Comparison of ENCODE assay signal across 14 cellular contexts in genomic region chr1:112341986-112342385, GRCh38. TPM values are rescaled to one million over a fixed set of nuclear protein-coding genes. Genes with fewer than 3 reads are reported as not detected.
DNase-seq lines count a peak whose midpoint lies in the region; ATAC-seq lines count a peak whose summit lies in the region.
"Had no signal": no experiment of that assay in that cellular context is flagged by ENCODE, and none has a peak within 500 bp of the region (broad histone marks: within the 10 kb centered on the region; RNA-seq: fewer than 3 reads in every experiment).

No MANE protein-coding gene starts in this region.

- DNase-seq in SJCRH30 = no peak
- peak; percentile 95 for DNase-seq in cerebellar cortex (ENCODE audit: low spot score)
- no peak for DNase-seq in mesenchymal stem cell
- no peak for DNase-seq in NCI-H1694 (lab: John Stamatoyannopoulos, UW)
- no peak for DNase-seq in NCI-H1048 (lab: John Stamatoyannopoulos, UW)
- DNase-seq: Calu3; CD4-positive, alpha-beta memory T cell; DMS79; EL; GF-D8; GOT3; HFFc6 had no signal

- H3K4me1 ChIP-seq in SJCRH30 = peaks cover 15% of the 10 kb centered on the region
- H3K4me1 ChIP-seq in mesenchymal stem cell (ENCODE audit: control insufficient read depth, insufficient read depth, low read depth, low read length) = no peaks in the 10 kb centered on the region
- H3K4me1 ChIP-seq: HAP-1 had no signal

- no peak overlapping the region for H4K91ac ChIP-seq in mesenchymal stem cell (ENCODE audit: low read length)

- H3K14ac ChIP-seq in mesenchymal stem cell (ENCODE audit: low read length in 2 of 2) = no peak overlapping the region

- H3K36me3 ChIP-seq in SJCRH30 = no peaks in the 10 kb centered on the region
- no peaks in the 10 kb centered on the region for H3K36me3 ChIP-seq in mesenchymal stem cell (ENCODE audit: control insufficient read depth in 1 of 2, insufficient read depth in 2 of 2, low read depth in 1 of 2, low read length in 2 of 2)
- H3K36me3 ChIP-seq: HAP-1 had no signal

- no peak overlapping the region for H2BK15ac ChIP-seq in mesenchymal stem cell (ENCODE audit: low read depth, poor library complexity, severe bottlenecking)

- H3K23ac ChIP-seq in mesenchymal stem cell (ENCODE audit: low read length in 2 of 2) = no peak overlapping the region

- no peak overlapping the region for H3K4me2 ChIP-seq in mesenchymal stem cell (ENCODE audit: low read length, poor library complexity, severe bottlenecking)

- ATAC-seq in HG03460 (IDR thresholded peaks at IDR 0.05; ENCODE audit: unreplicated experiment) = no peak

- no peaks in the 10 kb centered on the region for H3K79me1 ChIP-seq in mesenchymal stem cell (replicated peaks; ENCODE audit: low read length, poor library complexity, severe bottlenecking)

- H3K27ac ChIP-seq in SJCRH30 = peak overlapping the region; percentile 19; the same call in 1 of the 2 replicates
- no peak overlapping the region for H3K27ac ChIP-seq in mesenchymal stem cell (ENCODE audit: low read length, poor library complexity, severe bottlenecking)

- 79% methylated on average over 4 of the region's 4 CpGs for WGBS in mesenchymal stem cell

- no peak overlapping the region for H4K8ac ChIP-seq in mesenchymal stem cell (ENCODE audit: low read length)

- H2BK120ac ChIP-seq in mesenchymal stem cell (ENCODE audit: low read depth, low read length) = peak overlapping the region; percentile 6

- no peak overlapping the region for H2AK5ac ChIP-seq in mesenchymal stem cell (ENCODE audit: low read length, severe bottlenecking)

- H3K18ac ChIP-seq in mesenchymal stem cell (ENCODE audit: low read depth in 1 of 2, low read length in 2 of 2) = no peak overlapping the region

- no peak overlapping the region for H2BK5ac ChIP-seq in mesenchymal stem cell (ENCODE audit: low read depth, low read length, poor library complexity, severe bottlenecking)

- H3K9me3 ChIP-seq in SJCRH30 (replicated peaks) (peaks cover 5% of the 10 kb centered on the region; the same call in 1 of the 2 replicates), mesenchymal stem cell (ENCODE audit: control insufficient read depth, low read length) (no peaks in the 10 kb centered on the region)
- H3K9me3 ChIP-seq: HAP-1 had no signal

- no peak overlapping the region for H2AFZ ChIP-seq in mesenchymal stem cell (ENCODE audit: low read depth, low read length)

- no peak overlapping the region for H2BK12ac ChIP-seq in mesenchymal stem cell (ENCODE audit: low read length in 2 of 2)

- H3K27me3 ChIP-seq in SJCRH30 (no peaks in the 10 kb centered on the region), mesenchymal stem cell (ENCODE audit: control insufficient read depth in 1 of 2, insufficient read depth in 1 of 2, low read length in 2 of 2) (peaks cover 40 to 42% of the 10 kb centered on the region in 2 experiments)

- no peak overlapping the region for H3K9ac ChIP-seq in mesenchymal stem cell (ENCODE audit: low read length)

- no peak overlapping the region for H3K4ac ChIP-seq in mesenchymal stem cell (ENCODE audit: low read depth in 1 of 2, low read length in 2 of 2)

- H3K4me3 ChIP-seq in SJCRH30 (no peak overlapping the region), mesenchymal stem cell (ENCODE audit: insufficient read depth in 1 of 2, low read depth in 1 of 2, low read length in 2 of 2) (no peak overlapping the region)
- H3K4me3 ChIP-seq: HAP-1 had no signal

RNA-seq across cellular contexts. Expression of gene CTTNBP2NL, which starts 54.0 kb away (rescaled TPM):
- 12.1 and 13.2 TPM in 2 replicates for total RNA-seq in SJCRH30 (2014; rRNA removed; shearing (Covaris generic))
- polyA plus RNA-seq in mesenchymal stem cell (2013, experiment 1 of 2) = 16.2 TPM
- 17.4 TPM for polyA plus RNA-seq in mesenchymal stem cell (2013, experiment 2 of 2)
